ENCODE assay signal across 15 cellular contexts in the genomic region with DNA sequence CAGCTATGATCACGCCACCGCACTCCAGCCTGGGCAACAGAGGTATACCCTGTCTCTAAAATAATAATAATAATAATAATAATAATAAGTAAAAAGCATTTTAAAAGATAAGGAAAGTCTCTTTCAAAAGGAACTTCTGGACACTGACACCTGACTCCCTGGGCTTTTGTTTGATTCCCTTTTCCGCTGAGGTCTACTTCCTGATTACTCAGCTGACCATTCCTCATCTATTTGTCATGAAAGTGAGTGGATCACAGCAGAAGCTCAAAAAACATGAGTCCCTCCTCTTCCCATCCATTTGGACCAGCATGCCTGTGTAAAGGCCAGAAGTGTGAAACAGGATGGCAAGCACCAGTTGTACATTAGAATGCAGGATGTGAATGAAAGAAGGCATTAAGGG.
A peak's percentile ranks its signal among the peaks of the same experiment; 100 is the strongest.
DNase-seq lines count a peak whose midpoint lies in the region; ATAC-seq and TF ChIP-seq lines count a peak whose summit lies in the region.
"Had no signal": no experiment of that assay in that cellular context is flagged by ENCODE, and none has a peak within 500 bp of the region (broad histone marks: within the 10 kb centered on the region; RNA-seq: fewer than 3 reads in every experiment).

No MANE protein-coding gene starts in this region.

- H3K4me1 Mint-ChIP-seq in HFFc6 (ENCODE audit: low read depth) = peaks cover 59% of the 10 kb centered on the region

- ATAC-seq in SK-N-SH treated with all-trans-retinoic acid at 6 μM for 48 hours (peak; percentile 36; the same call in 2 of the 3 replicates), HG03108 (IDR thresholded peaks at IDR 0.05; ENCODE audit: unreplicated experiment) (no peak), GM21360 (IDR thresholded peaks at IDR 0.05; ENCODE audit: unreplicated experiment) (no peak)
- ATAC-seq: HepG2 had no signal

- DNase-seq in A172 (ENCODE audit: low spot score) (peak; percentile 77), HFFc6 (peak; percentile 68), fibroblast of peridontal ligament (ENCODE audit: extremely low read depth) (peak; percentile 34), GM20000 (ENCODE audit: low spot score) (no peak)
- DNase-seq in activated CD4-positive, alpha-beta T cell treated with anti-CD3 and anti-CD28 coated beads, Interleukin-2, amount 50 U/mL, for 48 hours = no peak
- DNase-seq: activated T-cell treated with anti-CD3 and anti-CD28 coated beads, Interleukin-2, amount 50 U/mL, for 24 hours; foreskin melanocyte; NCI-H1048; NCI-H345 had no signal

- no peaks in the 10 kb centered on the region for H3K9me3 Mint-ChIP-seq in HFFc6
- H3K9me3 Mint-ChIP-seq: activated T-cell treated with anti-CD3 and anti-CD28 coated beads, Interleukin-2, amount 50 U/mL, for 24 hours had no signal

- H3K4me3 Mint-ChIP-seq in HFFc6 = peak overlapping the region; percentile 61
- H3K4me3 Mint-ChIP-seq: activated T-cell treated with anti-CD3 and anti-CD28 coated beads, Interleukin-2, amount 50 U/mL, for 24 hours; dendritic cell treated with granulocyte-macrophage colony-stimulating factor and Interleukin-4, amounts not matched to agents 40 ng/mL and 50 ng/mL, for 4 days; T-helper 1 cell treated with Interleukin-12 subunit alpha and Interleukin-12 subunit beta and Interleukin-4 antibody, amounts not matched to agents 30 μg/mL and 1 μg/mL, for 36 hours had no signal

- no peaks in the 10 kb centered on the region for H3K27me3 Mint-ChIP-seq in HFFc6 (ENCODE audit: insufficient read depth)
- H3K27me3 Mint-ChIP-seq: dendritic cell treated with granulocyte-macrophage colony-stimulating factor and Interleukin-4, amounts not matched to agents 40 ng/mL and 50 ng/mL, for 4 days had no signal

- peak overlapping the region; percentile 67 for H3K27ac Mint-ChIP-seq in HFFc6
- H3K27ac Mint-ChIP-seq: activated T-cell treated with anti-CD3 and anti-CD28 coated beads, Interleukin-2, amount 50 U/mL, for 24 hours; dendritic cell treated with granulocyte-macrophage colony-stimulating factor and Interleukin-4, amounts not matched to agents 40 ng/mL and 50 ng/mL, for 4 days; T-helper 1 cell treated with Interleukin-12 subunit alpha and Interleukin-12 subunit beta and Interleukin-4 antibody, amounts not matched to agents 30 μg/mL and 1 μg/mL, for 36 hours had no signal

- 0 out of 2 replicates have a peak, but pooled peaks cover 4% of the 10 kb centered on the region for H3K36me3 Mint-ChIP-seq in HFFc6 (ENCODE audit: low read depth)

- TF ChIP-seq CTCF in HFFc6 (IDR thresholded peaks at IDR 0.05) (no peak), GM20000 (IDR thresholded peaks at IDR 0.05; ENCODE audit: extremely low read depth, missing control alignments) (no peak)

TF ChIP-seq in SK-N-SH treated with all-trans-retinoic acid at 6 μM for 48 hours, 23 proteins besides CTCF, POLR2A, EP300 and RAD21:
- no peak for TF ChIP-seq GLIS3 (CRISPR knock-in tag; IDR thresholded peaks at IDR 0.05)

Comparison
In these comparisons a context has a peak if more than half of its experiments do, and no peak if none do; other contexts are left out.
1. DNase-seq: peak in A172 (single experiment), HFFc6 (single experiment) and fibroblast of peridontal ligament (single experiment); none in activated CD4-positive, alpha-beta T cell treated with anti-CD3 and anti-CD28 coated beads, Interleukin-2, amount 50 U/mL, for 48 hours (0 of 2) and GM20000 (single experiment).